ENCODE assay signal across 9 cellular contexts in the genomic region with DNA sequence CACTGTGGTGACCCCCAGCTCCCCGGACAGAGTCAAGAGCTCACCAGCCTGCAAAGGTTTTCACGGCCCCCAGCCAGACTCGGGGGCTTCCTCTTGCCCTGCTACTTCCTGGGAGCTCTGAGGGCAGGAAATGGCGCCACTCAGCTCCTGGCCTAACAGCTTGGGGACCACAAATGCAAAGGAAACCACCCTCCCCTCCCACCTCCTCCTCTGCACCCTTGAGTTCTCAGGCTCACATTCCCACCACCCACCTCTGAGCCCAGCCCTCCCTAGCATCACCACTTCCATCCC. TPM values are rescaled to one million over a fixed set of nuclear protein-coding genes. Genes with fewer than 3 reads are reported as not detected.
DNase-seq lines count a peak whose midpoint lies in the region; ATAC-seq and TF ChIP-seq lines count a peak whose summit lies in the region.
"Had no signal": no experiment of that assay in that cellular context is flagged by ENCODE, and none has a peak within 500 bp of the region (broad histone marks: within the 10 kb centered on the region; RNA-seq: fewer than 3 reads in every experiment).

No MANE protein-coding gene starts in this region.

- no peaks in the 10 kb centered on the region for H3K9me3 Mint-ChIP-seq in activated T-helper 17 cell treated with anti-CD3 and anti-CD28 coated beads, Interleukin-2, amount 50 U/mL, for 72 hours
- H3K9me3 Mint-ChIP-seq in mesothelial cell of epicardium: no peaks in the 10 kb centered on the region

- peaks cover 49% of the 10 kb centered on the region for H3K36me3 Mint-ChIP-seq in activated T-helper 17 cell treated with anti-CD3 and anti-CD28 coated beads, Interleukin-2, amount 50 U/mL, for 72 hours (ENCODE audit: low read depth)
- H3K36me3 Mint-ChIP-seq in mesothelial cell of epicardium: no peaks in the 10 kb centered on the region

- TF ChIP-seq CTCF in GM10266 (IDR thresholded peaks at IDR 0.05; ENCODE audit: control insufficient read depth, insufficient read depth, low read depth, missing control alignments): no peak
- TF ChIP-seq CTCF in mesothelial cell of epicardium (IDR thresholded peaks at IDR 0.05; ENCODE audit: unreplicated experiment): no peak
- no peak for TF ChIP-seq CTCF in foreskin keratinocyte (conservative IDR thresholded peaks at IDR 0.05)

- H3K4me1 Mint-ChIP-seq in activated T-helper 17 cell treated with anti-CD3 and anti-CD28 coated beads, Interleukin-2, amount 50 U/mL, for 72 hours: peaks cover 25% of the 10 kb centered on the region
- H3K4me1 Mint-ChIP-seq in mesothelial cell of epicardium: peaks cover 30% of the 10 kb centered on the region

- peak overlapping the region; percentile 32 for H3K4me3 ChIP-seq in rectal smooth muscle tissue (ENCODE audit: low read length)

- H3K27ac ChIP-seq in rectal smooth muscle tissue (ENCODE audit: low read depth, low read length) (no peak overlapping the region), foreskin keratinocyte (no peak overlapping the region)

- ATAC-seq in activated T-helper 17 cell treated with anti-CD3 and anti-CD28 coated beads, Interleukin-2, amount 50 U/mL, for 72 hours (replicated peaks): peak; percentile 30
- ATAC-seq in foreskin keratinocyte: no peak

- H3K36me3 ChIP-seq in rectal smooth muscle tissue (ENCODE audit: control insufficient read depth, insufficient read depth, low read length): no peaks in the 10 kb centered on the region
- H3K36me3 ChIP-seq: left lung had no signal

- no peak overlapping the region for H3K9ac ChIP-seq in rectal smooth muscle tissue (ENCODE audit: low read length)

- DNase-seq in GM10266 (ENCODE audit: extremely low spot score) (peak; percentile 75), KBM-7 (peak; percentile 88), HuH-7.5 (ENCODE audit: low spot score) (no peak), mesothelial cell of epicardium (ENCODE audit: low spot score in 2 of 2, unreplicated experiment in 2 of 2) (no peak), foreskin keratinocyte (no peak)
- no peak for DNase-seq in activated CD4-positive, CD25-positive, alpha-beta regulatory T cell treated with anti-CD3 and anti-CD28 coated beads, Interleukin-2, amount 50 U/mL, for 72 hours
- DNase-seq: left lung had no signal

- H3K27me3 Mint-ChIP-seq in activated T-helper 17 cell treated with anti-CD3 and anti-CD28 coated beads, Interleukin-2, amount 50 U/mL, for 72 hours: no peaks in the 10 kb centered on the region
- no peaks in the 10 kb centered on the region for H3K27me3 Mint-ChIP-seq in mesothelial cell of epicardium (ENCODE audit: low read depth)

- H3K4me1 ChIP-seq in rectal smooth muscle tissue (ENCODE audit: control insufficient read depth, insufficient read depth, low read length): no peaks in the 10 kb centered on the region
- no peaks in the 10 kb centered on the region for H3K4me1 ChIP-seq in foreskin keratinocyte

- in situ Hi-C loops in KBM-7 (cut with MboI; ENCODE audit: low pct_unique_long_range_greater_than_20kb, low sequenced_read_pairs): no loop called here

- H3K27me3 ChIP-seq in rectal smooth muscle tissue (ENCODE audit: control insufficient read depth, insufficient read depth, low read length) (no peaks in the 10 kb centered on the region), foreskin keratinocyte (peaks cover 5% of the 10 kb centered on the region)
- H3K27me3 ChIP-seq: left lung had no signal

- H3K4me3 Mint-ChIP-seq in activated T-helper 17 cell treated with anti-CD3 and anti-CD28 coated beads, Interleukin-2, amount 50 U/mL, for 72 hours: peak overlapping the region; percentile 100
- H3K4me3 Mint-ChIP-seq in mesothelial cell of epicardium: no peak overlapping the region

- peak overlapping the region; percentile 98 for H3K27ac Mint-ChIP-seq in activated T-helper 17 cell treated with anti-CD3 and anti-CD28 coated beads, Interleukin-2, amount 50 U/mL, for 72 hours
- H3K27ac Mint-ChIP-seq in mesothelial cell of epicardium: no peak overlapping the region

RNA-seq across cellular contexts. Expression of gene SPN, which starts 0.4 kb away (rescaled TPM):
- total RNA-seq in activated T-helper 17 cell treated with anti-CD3 and anti-CD28 coated beads, Interleukin-2, amount 50 U/mL, for 72 hours: 100 to 1,000 TPM; 137 to 173 TPM
- total RNA-seq in mesothelial cell of epicardium (0.38 to 0.63 TPM (median 0.57 TPM) in 3 replicates), foreskin keratinocyte (not detected in 2 replicates)
- not detected in 2 replicates for polyA plus RNA-seq in foreskin keratinocyte

RNA-seq across cellular contexts. Expression of gene QPRT, which starts 16.3 kb away (rescaled TPM):
- total RNA-seq in activated T-helper 17 cell treated with anti-CD3 and anti-CD28 coated beads, Interleukin-2, amount 50 U/mL, for 72 hours: 1 to 10 TPM; 3.2 to 4.3 TPM
- total RNA-seq in mesothelial cell of epicardium: 326 to 330 TPM (median 328 TPM) in 3 replicates
- total RNA-seq in foreskin keratinocyte: 80.5 and 91.7 TPM in 2 replicates
- polyA plus RNA-seq in foreskin keratinocyte: 111 and 129 TPM in 2 replicates

Comparison
In these comparisons a context has a peak if more than half of its experiments do, and no peak if none do; other contexts are left out.
1. DNase-seq: peak in GM10266 (single experiment) and KBM-7 (single experiment); none in HuH-7.5 (single experiment), mesothelial cell of epicardium (0 of 2), foreskin keratinocyte (0 of 2) and activated CD4-positive, CD25-positive, alpha-beta regulatory T cell treated with anti-CD3 and anti-CD28 coated beads, Interleukin-2, amount 50 U/mL, for 72 hours (single experiment).
2. RNA of gene SPN, which starts 0.4 kb away (total RNA-seq): 137 to 173 TPM in activated T-helper 17 cell treated with anti-CD3 and anti-CD28 coated beads, Interleukin-2, amount 50 U/mL, for 72 hours; 0.38 to 0.63 TPM in mesothelial cell of epicardium and not detected in foreskin keratinocyte; every median in the first group is over 10 times any median in the second.
3. RNA of gene QPRT, which starts 16.3 kb away (total RNA-seq): 326 to 330 TPM in mesothelial cell of epicardium and 80.5 to 91.7 TPM in foreskin keratinocyte; 3.2 to 4.3 TPM in activated T-helper 17 cell treated with anti-CD3 and anti-CD28 coated beads, Interleukin-2, amount 50 U/mL, for 72 hours; every median in the first group is over 10 times any median in the second.